In the genomic region with DNA sequence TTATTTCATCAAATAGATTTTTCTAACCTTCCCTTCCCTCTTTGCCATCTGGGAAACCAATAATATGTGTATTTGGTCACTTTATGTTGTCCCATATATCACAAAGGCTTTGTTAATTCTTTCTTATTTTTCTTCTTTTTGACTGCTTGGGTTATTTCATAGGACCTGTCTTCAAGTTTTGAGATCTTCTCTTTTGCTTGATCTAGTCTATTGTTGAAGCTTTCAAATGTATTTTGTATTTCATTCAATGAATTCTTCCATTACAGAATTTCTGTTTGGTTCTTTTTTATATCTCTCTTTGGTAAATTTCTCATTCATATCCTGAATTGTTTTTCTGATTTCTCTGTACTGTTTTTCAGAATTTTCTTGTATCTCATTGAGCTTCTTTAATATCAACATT, we compare ENCODE assay signal across 20 cellular contexts.
"Had no signal": no experiment of that assay in that cellular context is flagged by ENCODE, and none has a peak within 500 bp of the region (broad histone marks: within the 10 kb centered on the region; RNA-seq: fewer than 3 reads in every experiment).

No MANE protein-coding gene starts in this region.

- H3K4me2 ChIP-seq: hepatocyte had no signal

- FAIRE-seq: endometrium, urothelium cell line had no signal

- H3K27me3 ChIP-seq: gastroesophageal sphincter, hepatocyte, neutrophil, spleen had no signal

- H3K4me3 ChIP-seq: gastroesophageal sphincter, hepatocyte, lung, psoas muscle, spleen had no signal

- H3K27me3 Mint-ChIP-seq: naive thymus-derived CD8-positive, alpha-beta T cell had no signal

- H3K4me3 Mint-ChIP-seq: naive thymus-derived CD8-positive, alpha-beta T cell had no signal

- H3K9me3 ChIP-seq: neutrophil had no signal

- H2AFZ ChIP-seq: hepatocyte had no signal

- ATAC-seq: esophagus mucosa; gastroesophageal sphincter; left colon; naive thymus-derived CD8-positive, alpha-beta T cell; psoas muscle; sciatic nerve had no signal

- H3K4me1 ChIP-seq: psoas muscle had no signal

- DNase-seq: effector memory CD4-positive, alpha-beta T cell; left colon; left ventricle myocardium superior; naive thymus-derived CD8-positive, alpha-beta T cell; psoas muscle; retina; spleen; stimulated activated CD4-positive, alpha-beta T cell treated with anti-CD3 and anti-CD28 coated beads, Interleukin-15, amount 100 ng/mL, for 24 hours; stimulated activated CD4-positive, alpha-beta T cell treated with anti-CD3 and anti-CD28 coated beads, Interleukin-1b, Interleukin-23, amount 100 ng/mL, for 48 hours; stimulated activated CD4-positive, alpha-beta T cell treated with anti-CD3 and anti-CD28 coated beads, Interleukin-4, amount 100 ng/mL, for 24 hours; stimulated activated naive CD4-positive, alpha-beta T cell treated with Interleukin-2 at 50 U/mL for 16 hours; trophoblast cell had no signal

- H3K27ac ChIP-seq: gastroesophageal sphincter, hepatocyte, neutrophil, psoas muscle, spleen had no signal

- H3K79me2 ChIP-seq: hepatocyte had no signal
